In the genomic region with DNA sequence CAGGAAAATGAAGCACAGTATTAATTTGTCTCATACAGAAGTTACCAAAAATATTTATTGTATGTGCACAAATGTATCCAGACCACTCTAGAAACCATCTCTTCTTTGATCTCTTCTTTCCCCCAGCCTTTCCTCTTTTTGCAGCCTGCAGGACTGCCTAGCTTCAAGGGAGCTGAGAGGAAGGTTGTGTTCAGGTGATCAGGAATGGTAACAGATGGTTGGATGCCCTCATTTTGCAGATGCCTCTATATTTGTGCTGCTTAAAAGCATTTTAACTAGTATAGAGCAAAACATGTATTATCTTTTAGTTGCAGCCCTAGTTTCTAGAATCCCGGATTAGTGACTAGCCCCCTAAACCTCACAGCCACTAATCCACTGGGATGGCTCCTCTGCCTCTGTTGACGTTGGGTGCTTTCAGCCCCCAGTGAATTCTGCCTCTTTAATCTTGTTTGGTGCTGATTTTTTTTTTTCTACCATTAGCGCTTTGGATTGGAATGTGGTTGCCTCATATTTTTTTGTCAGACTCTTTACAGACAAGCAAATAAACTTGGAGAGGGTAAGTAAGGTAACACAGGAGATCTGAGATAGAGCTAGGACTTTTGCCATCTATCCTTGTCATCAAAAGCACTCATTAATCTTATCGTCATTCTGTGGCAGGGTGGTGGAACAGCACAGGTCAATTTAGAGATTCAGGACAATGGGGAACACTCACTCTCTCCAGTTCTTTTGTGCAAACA, we compare ENCODE assay signal across 13 cellular contexts.
DNase-seq lines count a peak whose midpoint lies in the region; ATAC-seq, FAIRE-seq and TF ChIP-seq lines count a peak whose summit lies in the region.
"Had no signal": no experiment of that assay in that cellular context is flagged by ENCODE, and none has a peak within 500 bp of the region (broad histone marks: within the 10 kb centered on the region; RNA-seq: fewer than 3 reads in every experiment).

No MANE protein-coding gene starts in this region.

- H3K27me3 ChIP-seq in WERI-Rb-1 (ENCODE audit: insufficient read depth, low read depth, severe bottlenecking) (no peaks in the 10 kb centered on the region), left lung (peaks cover 0 to 20% of the 10 kb centered on the region in 2 donors), upper lobe of left lung (no peaks in the 10 kb centered on the region)

- H3K4me1 ChIP-seq in left lung (peaks cover 0 to 8% of the 10 kb centered on the region in 2 donors), upper lobe of left lung (peaks cover 0 to 5% (median 2%) of the 10 kb centered on the region in 4 donors)

- H3K4me3 ChIP-seq in WERI-Rb-1 (ENCODE audit: low read depth, low read length) (peak overlapping the region; percentile 6), left lung (no peak overlapping the region), upper lobe of left lung (no peak overlapping the region)
- H3K4me3 ChIP-seq: GM12878 had no signal

- H3K27ac ChIP-seq in WERI-Rb-1 (peak overlapping the region; percentile 60), left lung (no peak overlapping the region), upper lobe of left lung (no peak overlapping the region)
- H3K27ac ChIP-seq: 22Rv1 had no signal

- peak; percentile 68 for ATAC-seq in left lung
- ATAC-seq in upper lobe of left lung (ENCODE audit: low FRiP score in 2 of 2) = peak; percentile 51 to 53
- no peak for ATAC-seq in HG03196 (IDR thresholded peaks at IDR 0.05; ENCODE audit: unreplicated experiment)
- ATAC-seq: GM12878, T-helper 17 cell had no signal

- FAIRE-seq in GM12892 (lab: Jason Lieb, UNC) = no peak
- FAIRE-seq: GM12878 had no signal

- peaks cover 5% of the 10 kb centered on the region for H3K9me3 ChIP-seq in WERI-Rb-1 (ENCODE audit: severe bottlenecking)
- H3K9me3 ChIP-seq in left lung = peaks cover 0 to 5% of the 10 kb centered on the region in 2 donors
- peaks cover 0 to 4% (median 0%) of the 10 kb centered on the region in 4 donors for H3K9me3 ChIP-seq in upper lobe of left lung

- peak; percentile 25 for DNase-seq in DMS 273 (lab: John Stamatoyannopoulos, UW; ENCODE audit: unreplicated experiment)
- DNase-seq in DMS 273 treated with DMSO at 0.1 percent for 48 hours (lab: John Stamatoyannopoulos, UW) = no peak
- DNase-seq in WERI-Rb-1 = peak; percentile 67
- DNase-seq in left lung = no peak
- no peak for DNase-seq in upper lobe of left lung
- no peak for DNase-seq in GM12892 (ENCODE audit: insufficient read length)
- DNase-seq in SIG-M5 treated with dmso at 0.1 percent for 504 hours (lab: John Stamatoyannopoulos, UW; ENCODE audit: unreplicated experiment) = no peak
- DNase-seq: activated CD4-positive, alpha-beta T cell treated with anti-CD3 and anti-CD28 coated beads, Interleukin-2, amount 10 ng/mL, durations not matched to agents 7 days and 5 days; KG1; T-helper 17 cell had no signal

- intact Hi-C loops in left lung (cut with DNase I) = no loop called here

- no peak for TF ChIP-seq EP300 in upper lobe of left lung (IDR thresholded peaks at IDR 0.05)

- TF ChIP-seq CTCF in WERI-Rb-1 (IDR thresholded peaks at IDR 0.05; ENCODE audit: low read depth, low read length) (no peak), left lung (IDR thresholded peaks at IDR 0.05) (no peak), upper lobe of left lung (IDR thresholded peaks at IDR 0.05) (no peak)

- TF ChIP-seq POLR2A in upper lobe of left lung (IDR thresholded peaks at IDR 0.05) (no peak), GM12892 (IDR thresholded peaks at IDR 0.05; ENCODE audit: low read depth, low read length) (no peak)

- 26 to 28% methylated on average over 4 of the region's 4 CpGs for WGBS in upper lobe of left lung, 2 donors

- no peaks in the 10 kb centered on the region for H3K36me3 ChIP-seq in WERI-Rb-1
- H3K36me3 ChIP-seq in left lung = no peaks in the 10 kb centered on the region
- H3K36me3 ChIP-seq in upper lobe of left lung = no peaks in the 10 kb centered on the region

Comparison
In these comparisons a context has a peak if more than half of its experiments do, and no peak if none do; other contexts are left out.
1. DNase-seq: peak in DMS 273 (single experiment) and WERI-Rb-1 (single experiment); none in DMS 273 treated with DMSO at 0.1 percent for 48 hours (single experiment), left lung (0 of 2), upper lobe of left lung (0 of 2), GM12892 (single experiment) and SIG-M5 treated with dmso at 0.1 percent for 504 hours (single experiment).